In the genomic region with DNA sequence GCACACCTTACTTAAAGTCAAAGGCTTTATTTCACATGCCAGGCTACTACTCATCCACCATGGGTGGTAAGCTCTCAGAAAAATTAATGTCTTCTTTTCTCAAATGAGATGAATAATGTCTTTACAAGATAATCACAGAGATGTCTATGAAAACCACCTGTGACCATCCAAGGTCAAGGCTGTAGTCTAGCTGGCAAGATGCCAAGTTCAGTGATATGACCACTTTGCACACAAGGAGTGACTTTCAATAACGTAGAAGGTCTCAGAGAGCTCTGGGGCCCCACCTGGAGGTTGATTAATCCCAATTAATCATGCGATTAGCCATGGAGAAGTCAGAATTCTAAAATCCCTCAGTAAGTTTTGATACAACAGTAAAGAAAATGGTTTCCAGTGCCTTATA, we compare ENCODE assay signal across 18 cellular contexts. TPM values are rescaled to one million over a fixed set of nuclear protein-coding genes. Genes with fewer than 3 reads are reported as not detected.
DNase-seq lines count a peak whose midpoint lies in the region; ATAC-seq, FAIRE-seq and TF ChIP-seq lines count a peak whose summit lies in the region.
"Had no signal": no experiment of that assay in that cellular context is flagged by ENCODE, and none has a peak within 500 bp of the region (broad histone marks: within the 10 kb centered on the region; RNA-seq: fewer than 3 reads in every experiment).

No MANE protein-coding gene starts in this region.

- WGBS in HepG2 (ENCODE audit: low lambda C conversion rate) = 17% methylated on average over 1 of the region's 2 CpGs
- 60% methylated on average over 2 of the region's 2 CpGs for WGBS in right lobe of liver (ENCODE audit: insufficient coverage, low coverage, low lambda C conversion rate, missing lambda C conversion rate)

- CTCF ChIA-PET in HepG2 (lab: Yijun Ruan, JAX; ENCODE audit: low intra/inter-chr PET ratio, low total read pairs) = no interaction called here

- TF ChIP-seq EP300 in HepG2 (IDR thresholded peaks at IDR 0.05; ENCODE audit: low read depth in 2 of 2, low read length in 2 of 2) (no peak), HepG2 (CRISPR knock-in tag; IDR thresholded peaks at IDR 0.05; ENCODE audit: borderline replicate concordance) (no peak)

- H3K27me3 ChIP-seq in HepG2 (ENCODE audit: control insufficient read depth in 1 of 2, insufficient read depth in 2 of 2, low read length in 2 of 2) (no peaks in the 10 kb centered on the region), right lobe of liver (no peaks in the 10 kb centered on the region)
- H3K27me3 ChIP-seq: BLaER1 treated with 17β-estradiol and CSF1 and Interleukin-3, amounts not matched to agents 10 nM and 100 nM had no signal

- intact Hi-C loops in HepG2 (cut with micrococcal nuclease; ENCODE audit: unreplicated experiment) (no loop called here), right lobe of liver (cut with DNase I) (no loop called here)

- no peaks in the 10 kb centered on the region for H3K4me1 ChIP-seq in HepG2 (ENCODE audit: insufficient read depth, low read length)
- no peaks in the 10 kb centered on the region for H3K4me1 ChIP-seq in right lobe of liver
- H3K4me1 ChIP-seq: BLaER1 treated with 17β-estradiol and CSF1 and Interleukin-3, amounts not matched to agents 10 nM and 100 nM; HAP-1 had no signal

- no peaks in the 10 kb centered on the region for H3K9me3 ChIP-seq in HepG2 (ENCODE audit: low read length)
- H3K9me3 ChIP-seq in right lobe of liver = no peaks in the 10 kb centered on the region
- H3K9me3 ChIP-seq: BLaER1 treated with 17β-estradiol and CSF1 and Interleukin-3, amounts not matched to agents 10 nM and 100 nM; HAP-1 had no signal

- TF ChIP-seq CTCF in HepG2 (CRISPR knock-in tag; IDR thresholded peaks at IDR 0.05) (no peak), right lobe of liver (IDR thresholded peaks at IDR 0.05) (no peak)

- TF ChIP-seq RAD21 in HepG2 (CRISPR knock-in tag; IDR thresholded peaks at IDR 0.05) = no peak

- H3K9ac ChIP-seq in HepG2 (ENCODE audit: insufficient read depth, low read depth, low read length) = no peak overlapping the region
- H3K9ac ChIP-seq: BLaER1 treated with 17β-estradiol and CSF1 and Interleukin-3, amounts not matched to agents 10 nM and 100 nM had no signal

- POLR2A ChIA-PET in HepG2 (lab: Yijun Ruan, JAX) = no interaction called here

- BruUV-seq in HepG2 (replicated peaks; lab: Mats Ljungman, UMichigan) = no TSS peak

- no peak for TF ChIP-seq POLR2A in HepG2 (IDR thresholded peaks at IDR 0.05; ENCODE audit: insufficient read depth in 1 of 2, low read depth in 2 of 2, low read length in 2 of 2)
- no peak for TF ChIP-seq POLR2A in right lobe of liver (IDR thresholded peaks at IDR 0.05)

- no peaks in the 10 kb centered on the region for H4K20me1 ChIP-seq in HepG2 (ENCODE audit: insufficient read depth, low read length)
- H4K20me1 ChIP-seq: BLaER1 treated with 17β-estradiol and CSF1 and Interleukin-3, amounts not matched to agents 10 nM and 100 nM had no signal

- no peak overlapping the region for H3K27ac ChIP-seq in HepG2 (ENCODE audit: extremely low read length, insufficient read depth, low read length)
- no peak overlapping the region for H3K27ac ChIP-seq in right lobe of liver
- H3K27ac ChIP-seq: BLaER1 treated with 17β-estradiol and CSF1 and Interleukin-3, amounts not matched to agents 10 nM and 100 nM had no signal

- no peak overlapping the region for H3K4me2 ChIP-seq in HepG2 (ENCODE audit: low read depth, low read length)
- H3K4me2 ChIP-seq: BLaER1 treated with 17β-estradiol and CSF1 and Interleukin-3, amounts not matched to agents 10 nM and 100 nM had no signal

- H3K36me3 ChIP-seq in HepG2 (replicated peaks in 1 of 2; ENCODE audit: control insufficient read depth in 1 of 2, insufficient read depth in 2 of 2, low read length in 2 of 2) = no peaks in the 10 kb centered on the region
- H3K36me3 ChIP-seq in right lobe of liver = no peaks in the 10 kb centered on the region
- H3K36me3 ChIP-seq: BLaER1 treated with 17β-estradiol and CSF1 and Interleukin-3, amounts not matched to agents 10 nM and 100 nM; HAP-1 had no signal

- FAIRE-seq in HepG2 (lab: Jason Lieb, UNC) = no peak
- FAIRE-seq: G401.6, GM12891, H1, HTR-8/SVneo had no signal

- in situ Hi-C loops in HepG2 (cut with HindIII; ENCODE audit: extremely low pct_ligation_motif_present, low pct_unique_long_range_greater_than_20kb) = no loop called here

- no peaks in the 10 kb centered on the region for H3K79me2 ChIP-seq in HepG2 (ENCODE audit: insufficient read depth, low read length)

- DNase-seq in NCI-H1417 (lab: John Stamatoyannopoulos, UW) (peak in 2 of 3 experiments; percentile 3 to 75), NCI-H1417 treated with DMSO at 0.1 percent for 48 hours (lab: John Stamatoyannopoulos, UW) (no peak), HepG2 (ENCODE audit: low spot score) (no peak), right lobe of liver (no peak), NCI-H82 treated with DMSO at 0.1 percent for 48 hours (lab: John Stamatoyannopoulos, UW; ENCODE audit: unreplicated experiment) (peak; percentile 6)
- DNase-seq: 8988T; ACHN; CD4-positive, CD25-positive, alpha-beta regulatory T cell; DMS79 treated with DMSO at 0.1 percent for 48 hours; EL had no signal

- no peak overlapping the region for H3K4me3 ChIP-seq in HepG2 (replicated peaks in 1 of 3; ENCODE audit: insufficient read depth in 1 of 3, low read depth in 2 of 3, low read length in 3 of 3)
- no peak overlapping the region for H3K4me3 ChIP-seq in right lobe of liver
- H3K4me3 ChIP-seq: BLaER1 treated with 17β-estradiol and CSF1 and Interleukin-3, amounts not matched to agents 10 nM and 100 nM; HAP-1 had no signal

- ATAC-seq in HepG2 = no peak
- ATAC-seq in right lobe of liver = no peak
- ATAC-seq in GM21529 (IDR thresholded peaks at IDR 0.05; ENCODE audit: unreplicated experiment) = no peak
- ATAC-seq in HG03108 (IDR thresholded peaks at IDR 0.05; ENCODE audit: unreplicated experiment) = no peak

- no peak overlapping the region for H2AFZ ChIP-seq in HepG2 (ENCODE audit: low read length)

TF ChIP-seq in HepG2, 621 proteins besides CTCF, POLR2A, EP300 and RAD21:
- peak; percentile 55; the same call in 1 of the 2 replicates for TF ChIP-seq LCORL (IDR thresholded peaks at IDR 0.05)
- TF ChIP-seq LCORL (CRISPR knock-in tag; IDR thresholded peaks at IDR 0.05) = no peak
- no peak for TF ChIP-seq ONECUT2 (CRISPR knock-in tag; IDR thresholded peaks at IDR 0.05)

RNA-seq across cellular contexts. Expression of a gene that starts 20.5 kb away (rescaled TPM):
- total RNA-seq in HepG2 (2016; rRNA removed; fragmentation: Illumina TruSeq; extraction: Trizol) (not detected in 2 replicates), right lobe of liver (under 1 TPM; 0.22 to 0.81 (median 0.55) TPM)
- not detected in 2 replicates for total RNA-seq in HepG2 (2016; cell fraction: cytosol; rRNA removed; fragmentation: Illumina TruSeq; extraction: Trizol; ENCODE audit: low read depth)
- 0.03 TPM in 1 of 2 replicates, not detected in the other for total RNA-seq in HepG2 (2016; cell fraction: insoluble cytoplasmic fraction; rRNA removed; fragmentation: Illumina TruSeq; extraction: Trizol)
- not detected in 2 replicates for total RNA-seq in HepG2 (2016; cell fraction: membrane; rRNA removed; fragmentation: Illumina TruSeq; extraction: Trizol)
- not detected in 2 replicates for total RNA-seq in HepG2 (2016; cell fraction: nucleus; rRNA removed; fragmentation: Illumina TruSeq; extraction: Trizol)
- 0.03 TPM in 1 of 2 replicates, not detected in the other for polyA plus RNA-seq in HepG2 (2011; rRNA removed)
- 0.03 TPM in 1 of 2 replicates, not detected in the other for polyA plus RNA-seq in HepG2 (2011; cell fraction: cytosol; rRNA removed)
- polyA plus RNA-seq in HepG2 (2011; cell fraction: nucleus; rRNA removed) = not detected in 2 replicates
- polyA plus RNA-seq in HepG2 (2012) = 0.03 TPM in 1 of 2 replicates, not detected in the other
- polyA plus RNA-seq in HepG2 (2016; cell fraction: cytosol; fragmentation: Illumina TruSeq; extraction: Trizol; ENCODE audit: low read depth) = not detected in 2 replicates
- polyA plus RNA-seq in HepG2 (2016; cell fraction: insoluble cytoplasmic fraction; fragmentation: Illumina TruSeq; extraction: Trizol; ENCODE audit: low read depth) = not detected in 2 replicates
- not detected in 2 replicates for polyA plus RNA-seq in HepG2 (2016; cell fraction: membrane; fragmentation: Illumina TruSeq; extraction: Trizol; ENCODE audit: low read depth)
- not detected in 2 replicates for polyA plus RNA-seq in HepG2 (2016; cell fraction: nucleus; fragmentation: Illumina TruSeq; extraction: Trizol; ENCODE audit: insufficient read depth, low read depth)
- polyA minus RNA-seq in HepG2 (2011; rRNA and poly(A)+ RNA removed; ENCODE audit: low replicate concordance) = 0.02 TPM in 1 of 2 replicates, not detected in the other
- polyA minus RNA-seq in HepG2 (2011; cell fraction: cytosol; rRNA and poly(A)+ RNA removed) = not detected in 2 replicates
- polyA minus RNA-seq in HepG2 (2011; cell fraction: nucleus; rRNA and poly(A)+ RNA removed) = not detected in 2 replicates
- total RNA-seq: CD4-positive, CD25-positive, alpha-beta regulatory T cell had no signal
- polyA plus RNA-seq: CD4-positive, CD25-positive, alpha-beta regulatory T cell had no signal

Comparison
In these comparisons a context has a peak if more than half of its experiments do, and no peak if none do; other contexts are left out.
1. DNase-seq: peak in NCI-H1417 (2 of 3) and NCI-H82 treated with DMSO at 0.1 percent for 48 hours (single experiment); none in NCI-H1417 treated with DMSO at 0.1 percent for 48 hours (single experiment), HepG2 (single experiment) and right lobe of liver (0 of 3).